ENCODE assay signal across 30 cellular contexts in genomic region chr6:136474241-136474640, GRCh38.
"Had no signal": no experiment of that assay in that cellular context is flagged by ENCODE, and none has a peak within 500 bp of the region (broad histone marks: within the 10 kb centered on the region; RNA-seq: fewer than 3 reads in every experiment).

No MANE protein-coding gene starts in this region.

- H3K27me3 ChIP-seq: adrenal gland, ascending aorta, cardiac muscle cell had no signal

- H3K4me3 ChIP-seq: adrenal gland, ascending aorta, cardiac muscle cell had no signal

- H3K9me3 ChIP-seq: adrenal gland, ascending aorta had no signal

- DNase-seq: activated B cell treated with CpG ODN at 0.5 μM for 24 hours; activated CD4-positive, alpha-beta memory T cell treated with anti-CD3 and anti-CD28 coated beads for 36 hours; activated CD4-positive, alpha-beta T cell treated with anti-CD3 and anti-CD28 coated beads for 4 hours; activated CD4-positive, alpha-beta T cell treated with anti-CD3 and anti-CD28 coated beads, Interleukin-2, amount 10 ng/mL, durations not matched to agents 24 days and 14 days; activated CD4-positive, alpha-beta T cell treated with anti-CD3 and anti-CD28 coated beads, Interleukin-2, amount 50 U/mL, for 1 hour; activated CD4-positive, alpha-beta T cell treated with anti-CD3 and anti-CD28 coated beads, Interleukin-2, amount 50 U/mL, for 4 hours; activated CD4-positive, CD25-positive, alpha-beta regulatory T cell treated with anti-CD3 and anti-CD28 coated beads, Interleukin-2, amount 50 U/mL, for 72 hours; activated CD8-positive, alpha-beta memory T cell treated with anti-CD3 and anti-CD28 coated beads, Interleukin-2, amount 50 U/mL, for 4 hours; activated CD8-positive, alpha-beta T cell treated with anti-CD3 and anti-CD28 coated beads for 36 hours; activated effector memory CD4-positive, alpha-beta T cell treated with anti-CD3 and anti-CD28 coated beads, Interleukin-2, amount 50 U/mL, for 16 hours; activated gamma-delta T cell treated with Interleukin-2 at 50 U/mL for 16 hours; activated naive CD4-positive, alpha-beta T cell; activated naive CD4-positive, alpha-beta T cell treated with anti-CD3 and anti-CD28 coated beads for 36 hours; activated naive CD4-positive, alpha-beta T cell treated with anti-CD3 and anti-CD28 coated beads, Interleukin-2, amount 50 U/mL, for 16 hours; activated naive CD8-positive, alpha-beta T cell treated with anti-CD3 and anti-CD28 coated beads for 36 hours; activated T-cell treated with anti-CD3 and anti-CD28 coated beads for 4 hours; activated T-cell treated with anti-CD3 and anti-CD28 coated beads, Interleukin-2, amount 50 U/mL, for 1 hour; activated T-cell treated with anti-CD3 and anti-CD28 coated beads, Interleukin-2, amount 50 U/mL, for 4 hours; activated T-cell treated with anti-CD3 and anti-CD28 coated beads, Interleukin-2, amount 50 U/mL, for 72 hours; amniotic stem cell; anterior cingulate cortex; T-helper 1 cell; T-helper 2 cell; T-helper 9 cell had no signal

- ATAC-seq: activated CD8-positive, alpha-beta T cell treated with anti-CD3 and anti-CD28 coated beads for 36 hours; activated naive CD4-positive, alpha-beta T cell treated with anti-CD3 and anti-CD28 coated beads, Interleukin-2, amount 50 U/mL, for 72 hours; activated T-cell treated with anti-CD3 and anti-CD28 coated beads, Interleukin-2, amount 50 U/mL, for 4 hours; activated T-cell treated with anti-CD3 and anti-CD28 coated beads, Interleukin-2, amount 50 U/mL, for 72 hours; activated T-helper 17 cell treated with anti-CD3 and anti-CD28 coated beads, Interleukin-2, amount 50 U/mL, for 72 hours had no signal

- H3K27ac ChIP-seq: adrenal gland, ascending aorta, cardiac muscle cell, VCaP had no signal

- H3K36me3 ChIP-seq: adrenal gland, ascending aorta, cardiac muscle cell had no signal

- H3K4me1 ChIP-seq: ascending aorta had no signal
